Comparison of ENCODE assay signal across 7 cellular contexts in genomic region chr7:42236266-42237161, GRCh38. TPM values are rescaled to one million over a fixed set of nuclear protein-coding genes. Genes with fewer than 3 reads are reported as not detected.
A peak's percentile ranks its signal among the peaks of the same experiment; 100 is the strongest.
DNase-seq lines count a peak whose midpoint lies in the region; ATAC-seq and TF ChIP-seq lines count a peak whose summit lies in the region.

No MANE protein-coding gene starts in this region.

- H4K20me1 ChIP-seq in SK-N-SH (ENCODE audit: insufficient read depth), result no peaks in the 10 kb centered on the region

- peak overlapping the region; percentile 81 for H2AFZ ChIP-seq in SK-N-SH (ENCODE audit: low read depth)

- no peak for TF ChIP-seq RAD21 in SK-N-SH (IDR thresholded peaks at IDR 0.05; ENCODE audit: low read length)

- H3K36me3 ChIP-seq in SK-N-SH (replicated peaks in 1 of 2; ENCODE audit: control insufficient read depth in 1 of 2, insufficient read depth in 2 of 2, low read length in 1 of 2) (no peaks in the 10 kb centered on the region), mucosa of stomach (ENCODE audit: control insufficient read depth, insufficient read depth, low read length) (no peaks in the 10 kb centered on the region)

- H3K9me2 ChIP-seq in SK-N-SH, result no peaks in the 10 kb centered on the region

- TF ChIP-seq POLR2A in GM18505 (IDR thresholded peaks at IDR 0.05; ENCODE audit: borderline replicate concordance, extremely low read depth, insufficient read depth, insufficient read length) (no peak), erythroblast (IDR thresholded peaks at IDR 0.05; ENCODE audit: low read length) (no peak)

- H3K9me3 ChIP-seq in SK-N-SH (no peaks in the 10 kb centered on the region), mucosa of stomach (ENCODE audit: control insufficient read depth, low read length) (no peaks in the 10 kb centered on the region)

- DNase-seq in SK-N-SH (peak; percentile 48), epithelial cell of proximal tubule (ENCODE audit: low read depth) (no peak), DMS153 treated with DMSO at 0.1 percent for 48 hours (lab: John Stamatoyannopoulos, UW; ENCODE audit: unreplicated experiment) (no peak), erythroblast (lab: John Stamatoyannopoulos, UW) (no peak)

- H3K4me3 ChIP-seq in SK-N-SH (ENCODE audit: low read depth in 2 of 2, low read length in 1 of 2) (peak overlapping the region; percentile 49 to 72; a peak in 3 of 4 replicates), epithelial cell of proximal tubule (ENCODE audit: low read depth, low read length) (peak overlapping the region; percentile 89), mucosa of stomach (ENCODE audit: low read length) (peak overlapping the region; percentile 8)

- peaks cover 0 to 4% of the 10 kb centered on the region in 2 experiments; a peak in 2 of 4 replicates for H3K4me1 ChIP-seq in SK-N-SH (ENCODE audit: control insufficient read depth in 1 of 2, insufficient read depth in 2 of 2, low read depth in 1 of 2, low read length in 1 of 2)
- no peaks in the 10 kb centered on the region for H3K4me1 ChIP-seq in mucosa of stomach (ENCODE audit: control insufficient read depth, insufficient read depth, low read length)

- H3F3A ChIP-seq in SK-N-SH (replicated peaks; ENCODE audit: insufficient read depth), result peaks cover 7% of the 10 kb centered on the region

- H3K27me3 ChIP-seq in SK-N-SH (ENCODE audit: insufficient read depth), result peaks cover 87% of the 10 kb centered on the region
- H3K27me3 ChIP-seq in mucosa of stomach (ENCODE audit: control insufficient read depth, insufficient read depth, low read length), result peaks cover 26% of the 10 kb centered on the region

- ATAC-seq in GM18505 (IDR thresholded peaks at IDR 0.05; ENCODE audit: unreplicated experiment) (peak; percentile 40), HG02623 (IDR thresholded peaks at IDR 0.05; ENCODE audit: unreplicated experiment) (peak; percentile 30)

- CTCF ChIA-PET in SK-N-SH (lab: Yijun Ruan, JAX), result no interaction called here

- no peaks in the 10 kb centered on the region for H3K79me2 ChIP-seq in SK-N-SH (ENCODE audit: insufficient read depth)

- WGBS in SK-N-SH (ENCODE audit: low lambda C conversion rate), result 3% methylated on average over 45 of the region's 112 CpGs

- POLR2A ChIA-PET in SK-N-SH (lab: Yijun Ruan, JAX), result no interaction called here

- TF ChIP-seq CTCF in SK-N-SH (IDR thresholded peaks at IDR 0.05) (no peak), epithelial cell of proximal tubule (conservative IDR thresholded peaks at IDR 0.05; ENCODE audit: low read depth, low read length) (no peak)

- no peak overlapping the region for H3K27ac ChIP-seq in SK-N-SH (ENCODE audit: low read depth in 2 of 2, low read length in 1 of 2)

- H3K9ac ChIP-seq in SK-N-SH (no peak overlapping the region), mucosa of stomach (ENCODE audit: low read length) (peak overlapping the region; percentile 22)

- TF ChIP-seq EP300 in SK-N-SH (IDR thresholded peaks at IDR 0.05; ENCODE audit: borderline replicate concordance in 1 of 2, low read depth in 1 of 2, low read length in 1 of 2), result no peak; a peak in 1 of 4 replicates

- H3K4me2 ChIP-seq in SK-N-SH, result peak overlapping the region; percentile 97

TF ChIP-seq in SK-N-SH, 30 proteins besides CTCF, POLR2A, EP300 and RAD21:
- no peak for TF ChIP-seq MEF2A (IDR thresholded peaks at IDR 0.05; ENCODE audit: borderline replicate concordance, low read depth)
- no peak for TF ChIP-seq REST (IDR thresholded peaks at IDR 0.05; ENCODE audit: low read depth, low read length)
- peak; percentile 86; the same call in 1 of the 2 replicates for TF ChIP-seq EZH2phosphoT487 (IDR thresholded peaks at IDR 0.05; ENCODE audit: borderline replicate concordance, low read depth)

RNA-seq across cellular contexts. Expression of gene GLI3, which starts 0.5 kb away (rescaled TPM):
- 0.08 and 0.10 TPM in 2 replicates for polyA plus RNA-seq in SK-N-SH (2012; rRNA removed)
- polyA plus RNA-seq in SK-N-SH (2012; cell fraction: cytosol; rRNA removed), result 0.03 and 0.08 TPM in 2 replicates
- polyA plus RNA-seq in SK-N-SH (2012; cell fraction: nucleus; rRNA removed), result 0.01 and 0.05 TPM in 2 replicates
- 2.1 and 2.6 TPM in 2 replicates for total RNA-seq in epithelial cell of proximal tubule

Comparison
In these comparisons a context has a peak if more than half of its experiments do, and no peak if none do; other contexts are left out.
1. H3K4me3 ChIP-seq: peak in every context shown above with its lines; median percentile 89 in epithelial cell of proximal tubule; 60 in SK-N-SH; 8 in mucosa of stomach.